Comparison of ENCODE assay signal across 36 cellular contexts in genomic region chr3:163561151-163561550, GRCh38.
"Had no signal": no experiment of that assay in that cellular context is flagged by ENCODE, and none has a peak within 500 bp of the region (broad histone marks: within the 10 kb centered on the region; RNA-seq: fewer than 3 reads in every experiment).

No MANE protein-coding gene starts in this region.

- DNase-seq: activated CD4-positive, alpha-beta memory T cell treated with anti-CD3 and anti-CD28 coated beads, Interleukin-2, amount 10 ng/mL, durations not matched to agents 7 days and 5 days; activated CD4-positive, alpha-beta T cell treated with anti-CD3 and anti-CD28 coated beads, Interleukin-2, amount 10 ng/mL, durations not matched to agents 7 days and 5 days; activated CD4-positive, CD25-positive, alpha-beta regulatory T cell treated with anti-CD3 and anti-CD28 coated beads, Interleukin-2, amount 50 U/mL, for 72 hours; activated naive CD4-positive, alpha-beta T cell treated with Interleukin-2 at 50 U/mL for 16 hours; activated naive CD8-positive, alpha-beta T cell treated with anti-CD3 and anti-CD28 coated beads for 36 hours; activated T-cell treated with anti-CD3 and anti-CD28 coated beads, Interleukin-2, amount 50 U/mL, for 48 hours; adrenal gland; aorta; body of pancreas; dermis blood vessel endothelial cell; effector CD4-positive, alpha-beta T cell; esophagus squamous epithelium; foreskin melanocyte; heart right ventricle; left cardiac atrium; mammary epithelial cell; naive B cell; nephron progenitor cell; nucleus accumbens; pancreas; retina; stimulated activated CD4-positive, alpha-beta T cell treated with anti-CD3 and anti-CD28 coated beads, Interleukin-12 subunit alpha, Interleukin-12 subunit beta, amount 100 ng/mL, for 4 hours; stimulated activated CD4-positive, alpha-beta T cell treated with anti-CD3 and anti-CD28 coated beads, Interleukin-4, amount 100 ng/mL, for 1 hour; T1000; WERI-Rb-1 had no signal

- H3K27me3 ChIP-seq: adrenal gland, body of pancreas, esophagus squamous epithelium, heart right ventricle, pancreas had no signal

- H3K27me3 Mint-ChIP-seq: activated CD4-positive, alpha-beta memory T cell treated with anti-CD3 and anti-CD28 coated beads, Interleukin-2, amount 10 ng/mL, durations not matched to agents 7 days and 5 days; activated CD4-positive, alpha-beta T cell treated with anti-CD3 and anti-CD28 coated beads, Interleukin-2, amount 10 ng/mL, durations not matched to agents 7 days and 5 days; activated naive CD8-positive, alpha-beta T cell treated with anti-CD3 and anti-CD28 coated beads for 36 hours; naive B cell; stimulated activated naive CD8-positive, alpha-beta T cell treated with anti-CD3 and anti-CD28 coated beads, Interleukin-15, Interleukin-2, amounts not matched to agents 100 ng/mL and 50 ng/mL, for 24 hours; type B pancreatic cell had no signal

- ATAC-seq: body of pancreas, heart right ventricle, left cardiac atrium, pancreas, sciatic nerve had no signal

- H3K27ac Mint-ChIP-seq: activated CD4-positive, alpha-beta memory T cell treated with anti-CD3 and anti-CD28 coated beads, Interleukin-2, amount 10 ng/mL, durations not matched to agents 7 days and 5 days; activated CD4-positive, alpha-beta T cell treated with anti-CD3 and anti-CD28 coated beads, Interleukin-2, amount 10 ng/mL, durations not matched to agents 7 days and 5 days; activated naive CD8-positive, alpha-beta T cell treated with anti-CD3 and anti-CD28 coated beads for 36 hours; activated T-helper 2 cell treated with anti-CD3 and anti-CD28 coated beads, Interferon-gamma antibody, Interleukin-2, Interleukin-4, amounts not matched to agents 10 μg/mL and 5 μg/mL and 100 μg/mL, durations not matched to agents 14 hours and 24 hours and 36 hours; mesothelial cell of epicardium; naive B cell; nephron progenitor cell; stimulated activated naive CD8-positive, alpha-beta T cell treated with anti-CD3 and anti-CD28 coated beads, Interleukin-15, Interleukin-2, amounts not matched to agents 100 ng/mL and 50 ng/mL, for 24 hours; T-helper 1 cell treated with Interleukin-12 subunit alpha and Interleukin-12 subunit beta and Interleukin-4 antibody, amounts not matched to agents 30 μg/mL and 1 μg/mL, for 36 hours; type B pancreatic cell had no signal

- H3K9me3 Mint-ChIP-seq: activated CD4-positive, alpha-beta memory T cell treated with anti-CD3 and anti-CD28 coated beads, Interleukin-2, amount 10 ng/mL, durations not matched to agents 7 days and 5 days; activated CD4-positive, alpha-beta T cell treated with anti-CD3 and anti-CD28 coated beads, Interleukin-2, amount 10 ng/mL, durations not matched to agents 7 days and 5 days; nephron progenitor cell; stimulated activated naive CD8-positive, alpha-beta T cell treated with anti-CD3 and anti-CD28 coated beads, Interleukin-15, Interleukin-2, amounts not matched to agents 100 ng/mL and 50 ng/mL, for 24 hours; T-helper 1 cell treated with Interleukin-12 subunit alpha and Interleukin-12 subunit beta and Interleukin-4 antibody, amounts not matched to agents 30 μg/mL and 1 μg/mL, for 36 hours; type B pancreatic cell had no signal

- H3K36me3 Mint-ChIP-seq: activated naive CD8-positive, alpha-beta T cell treated with anti-CD3 and anti-CD28 coated beads for 36 hours; mesothelial cell of epicardium; naive B cell; type B pancreatic cell had no signal

- H3K4me3 ChIP-seq: adrenal gland, body of pancreas, esophagus squamous epithelium, heart right ventricle, pancreas, prostate gland, skin epidermis had no signal

- H3K36me3 ChIP-seq: adrenal gland, esophagus squamous epithelium, heart right ventricle, pancreas, prostate gland, WERI-Rb-1 had no signal

- H3K27ac ChIP-seq: adrenal gland, body of pancreas, epithelial cell of prostate, esophagus squamous epithelium, heart right ventricle, pancreas, prostate gland, skin epidermis, WERI-Rb-1 had no signal

- H3K4me3 Mint-ChIP-seq: activated CD4-positive, alpha-beta memory T cell treated with anti-CD3 and anti-CD28 coated beads, Interleukin-2, amount 10 ng/mL, durations not matched to agents 7 days and 5 days; activated CD4-positive, alpha-beta T cell treated with anti-CD3 and anti-CD28 coated beads, Interleukin-2, amount 10 ng/mL, durations not matched to agents 7 days and 5 days; activated naive CD8-positive, alpha-beta T cell treated with anti-CD3 and anti-CD28 coated beads for 36 hours; mesothelial cell of epicardium; naive B cell; nephron progenitor cell; stimulated activated naive CD8-positive, alpha-beta T cell treated with anti-CD3 and anti-CD28 coated beads, Interleukin-15, Interleukin-2, amounts not matched to agents 100 ng/mL and 50 ng/mL, for 24 hours; T-helper 1 cell treated with Interleukin-12 subunit alpha and Interleukin-12 subunit beta and Interleukin-4 antibody, amounts not matched to agents 30 μg/mL and 1 μg/mL, for 36 hours; type B pancreatic cell had no signal

- FAIRE-seq: endometrium, keratinocyte had no signal

- H3K4me1 Mint-ChIP-seq: activated CD4-positive, alpha-beta memory T cell treated with anti-CD3 and anti-CD28 coated beads, Interleukin-2, amount 10 ng/mL, durations not matched to agents 7 days and 5 days; activated CD4-positive, alpha-beta T cell treated with anti-CD3 and anti-CD28 coated beads, Interleukin-2, amount 10 ng/mL, durations not matched to agents 7 days and 5 days; activated naive CD8-positive, alpha-beta T cell treated with anti-CD3 and anti-CD28 coated beads for 36 hours; mesothelial cell of epicardium; naive B cell; nephron progenitor cell had no signal

- H3K9me3 ChIP-seq: adrenal gland, esophagus squamous epithelium, pancreas, prostate gland had no signal

- H3K4me1 ChIP-seq: adrenal gland, body of pancreas, esophagus squamous epithelium, heart right ventricle, pancreas, prostate gland had no signal
